Comparison of ENCODE assay signal across 1 cellular context in genomic region chr5:143354025-143354424, GRCh38.
TF ChIP-seq lines count a peak whose summit lies in the region.

No MANE protein-coding gene starts in this region.

TF ChIP-seq in WTC11, 78 proteins besides CTCF, POLR2A, EP300 and RAD21 (continued from another document):
- no peak for TF ChIP-seq AR (CRISPR knock-in tag; IDR thresholded peaks at IDR 0.05)
- no peak for TF ChIP-seq IRF2 (CRISPR knock-in tag; IDR thresholded peaks at IDR 0.05; ENCODE audit: borderline replicate concordance, low read depth)
- TF ChIP-seq PRRX2 (CRISPR knock-in tag; IDR thresholded peaks at IDR 0.05) = no peak
- no peak for TF ChIP-seq ZNF121 (CRISPR knock-in tag; IDR thresholded peaks at IDR 0.05)
- TF ChIP-seq ZBTB43 (CRISPR knock-in tag; IDR thresholded peaks at IDR 0.05) = no peak
- no peak for TF ChIP-seq ZNF281 (CRISPR knock-in tag; IDR thresholded peaks at IDR 0.05)
- TF ChIP-seq MAX (CRISPR knock-in tag; IDR thresholded peaks at IDR 0.05) = no peak
- TF ChIP-seq MYBL2 (CRISPR knock-in tag; IDR thresholded peaks at IDR 0.05) = no peak
